In genomic region chr1:209784276-209785169, GRCh38 we compare ENCODE assay signal across 8 cellular contexts. TPM values are rescaled to one million over a fixed set of nuclear protein-coding genes. Genes with fewer than 3 reads are reported as not detected.
DNase-seq lines count a peak whose midpoint lies in the region; ATAC-seq and TF ChIP-seq lines count a peak whose summit lies in the region.

C1orf74 (minus strand) TSS chr1:209784559; CDS start chr1:209783634, 925 bp downstream.

- H3K9me3 ChIP-seq in HUES48 (ENCODE audit: control insufficient read depth, insufficient read depth, low read length) (no peaks in the 10 kb centered on the region), NT2/D1 (ENCODE audit: insufficient read depth, low read length) (no peaks in the 10 kb centered on the region), endodermal cell (ENCODE audit: control insufficient read depth, low read length) (peaks cover 10% of the 10 kb centered on the region)

- peak; percentile 99 for DNase-seq in Calu3
- peak; percentile 99 for DNase-seq in NT2/D1 (ENCODE audit: low read depth, low spot score)
- peak; percentile 100 for DNase-seq in activated CD8-positive, alpha-beta memory T cell treated with anti-CD3 and anti-CD28 coated beads, Interleukin-2, amount 50 U/mL, for 24 hours (ENCODE audit: extremely low read depth)
- peak; percentile 100 for DNase-seq in endodermal cell
- peak; percentile 99 for DNase-seq in mesendoderm
- DNase-seq in stimulated activated CD8-positive, alpha-beta memory T cell treated with anti-CD3 and anti-CD28 coated beads, Interleukin-12 subunit alpha, Interleukin-12 subunit beta, amount 100 ng/mL, for 4 hours (ENCODE audit: low read depth): peak; percentile 100

- peak within 1 kb of the TSS; percentile 82 for H3K9ac ChIP-seq in HUES48 (ENCODE audit: low read depth, low read length)
- H3K9ac ChIP-seq in NT2/D1 (ENCODE audit: insufficient read length, low read depth): peak within 1 kb of the TSS; percentile 92
- H3K9ac ChIP-seq in endodermal cell (ENCODE audit: extremely low read depth, low read length, poor library complexity, severe bottlenecking): peak within 1 kb of the TSS; percentile 90
- H3K9ac ChIP-seq in mesendoderm (ENCODE audit: low read length): peak within 1 kb of the TSS; percentile 99

- H3K27me3 ChIP-seq in HUES48 (ENCODE audit: control insufficient read depth, insufficient read depth, low read length) (no peaks in the 10 kb centered on the region), NT2/D1 (ENCODE audit: insufficient read depth, insufficient read length) (no peaks in the 10 kb centered on the region), endodermal cell (ENCODE audit: control insufficient read depth, insufficient read depth, low read length, poor library complexity, severe bottlenecking) (peaks cover 44% of the 10 kb centered on the region), mesendoderm (ENCODE audit: insufficient read depth, low read length, poor library complexity) (no peaks in the 10 kb centered on the region)

- H3K4me3 Mint-ChIP-seq in Calu3 (ENCODE audit: low read depth, unreplicated experiment) (peak within 1 kb of the TSS; percentile 89), endodermal cell (peak within 1 kb of the TSS; percentile 93)

- H3K36me3 ChIP-seq in HUES48 (ENCODE audit: control insufficient read depth, insufficient read depth, low read length) (peaks cover 18% of the 10 kb centered on the region), NT2/D1 (ENCODE audit: insufficient read depth, insufficient read length, low read length) (peaks cover 16% of the 10 kb centered on the region), endodermal cell (ENCODE audit: control insufficient read depth, insufficient read depth, low read length) (peaks cover 4% of the 10 kb centered on the region), mesendoderm (ENCODE audit: control insufficient read depth, insufficient read depth, low read length) (no peaks in the 10 kb centered on the region)

- no peaks in the 10 kb centered on the region for H3K79me2 ChIP-seq in mesendoderm (ENCODE audit: control insufficient read depth, insufficient read depth, low read length)

- H2AK5ac ChIP-seq in mesendoderm (ENCODE audit: low read length): no peak within 1 kb of the TSS

- peaks cover 38% of the 10 kb centered on the region for H3K4me1 Mint-ChIP-seq in Calu3 (ENCODE audit: low read depth, unreplicated experiment)
- peaks cover 6% of the 10 kb centered on the region for H3K4me1 Mint-ChIP-seq in endodermal cell

- H2BK15ac ChIP-seq in mesendoderm (replicated peaks; ENCODE audit: low read depth): no peak within 1 kb of the TSS

- H3K9me3 Mint-ChIP-seq in Calu3 (ENCODE audit: low read depth, unreplicated experiment): no peaks in the 10 kb centered on the region
- peaks cover 4% of the 10 kb centered on the region for H3K9me3 Mint-ChIP-seq in endodermal cell

- peak within 1 kb of the TSS; percentile 96 for H3K4me3 ChIP-seq in HUES48 (ENCODE audit: low read depth, low read length)
- H3K4me3 ChIP-seq in NT2/D1 (ENCODE audit: insufficient read length, low read depth): peak within 1 kb of the TSS; percentile 75
- H3K4me3 ChIP-seq in endodermal cell (ENCODE audit: low read length): peak within 1 kb of the TSS; percentile 99
- H3K4me3 ChIP-seq in mesendoderm (ENCODE audit: low read length): peak within 1 kb of the TSS; percentile 98

- peak within 1 kb of the TSS; percentile 99 for H4K8ac ChIP-seq in mesendoderm (ENCODE audit: low read depth, low read length)

- no peak within 1 kb of the TSS for H2BK120ac ChIP-seq in mesendoderm (ENCODE audit: low read depth, low read length)

- no peak for TF ChIP-seq CTCF in Calu3 (IDR thresholded peaks at IDR 0.05; ENCODE audit: unreplicated experiment)
- TF ChIP-seq CTCF in endodermal cell (conservative IDR thresholded peaks at IDR 0.05): no peak

- H3K4me2 ChIP-seq in mesendoderm (ENCODE audit: low read length): peak within 1 kb of the TSS; percentile 91

- H3K27ac ChIP-seq in HUES48 (ENCODE audit: low read depth, low read length): peak within 1 kb of the TSS; percentile 76
- no peak within 1 kb of the TSS for H3K27ac ChIP-seq in endodermal cell (ENCODE audit: low read depth, low read length)
- no peak within 1 kb of the TSS for H3K27ac ChIP-seq in mesendoderm (ENCODE audit: low read depth, low read length)

- ATAC-seq in GM21423 (IDR thresholded peaks at IDR 0.05; ENCODE audit: unreplicated experiment): peak; percentile 100

- intact Hi-C loops in Calu3 (cut with micrococcal nuclease; ENCODE audit: unreplicated experiment): no loop called here

- H3K27me3 Mint-ChIP-seq in Calu3 (ENCODE audit: unreplicated experiment) (no peaks in the 10 kb centered on the region), endodermal cell (ENCODE audit: insufficient read depth) (peaks cover 9% of the 10 kb centered on the region)

- H3K27ac Mint-ChIP-seq in Calu3 (ENCODE audit: unreplicated experiment): peak within 1 kb of the TSS; percentile 98
- peak within 1 kb of the TSS; percentile 96 for H3K27ac Mint-ChIP-seq in endodermal cell

- H3K23ac ChIP-seq in mesendoderm (ENCODE audit: low read length): no peak within 1 kb of the TSS

- CTCF ChIA-PET in Calu3 (lab: Charles Lee): interaction anchor here (0.8 to 1.0 kb wide), 5 partner anchors 9 to 40 kb away, joined by 3 to 8 read pairs (median 3); partner anchors contain the start of gene IRF6

- TSS peak; percentile 97 for BruUV-seq in Calu3 (replicated peaks; lab: Mats Ljungman, UMichigan)

- no peak within 1 kb of the TSS for H3K18ac ChIP-seq in mesendoderm (ENCODE audit: low read length)

- H3K36me3 Mint-ChIP-seq in Calu3 (ENCODE audit: insufficient read depth, unreplicated experiment) (peaks cover 37% of the 10 kb centered on the region), endodermal cell (ENCODE audit: low read depth) (peaks cover 41% of the 10 kb centered on the region)

- H3K79me1 ChIP-seq in mesendoderm (ENCODE audit: low read length): peaks cover 4% of the 10 kb centered on the region

- WGBS in endodermal cell (ENCODE audit: insufficient coverage in 1 of 2, insufficient read length in 1 of 2), 2 experiments: 6 to 11% methylated on average over 25 to 47 of the region's 47 CpGs
- no CpG with 5 or more reads among the region's 47 CpGs for WGBS in mesendoderm (ENCODE audit: extremely low coverage, insufficient coverage, low lambda C conversion rate)

- peak within 1 kb of the TSS; percentile 99 for H4K5ac ChIP-seq in mesendoderm (ENCODE audit: low read length)

- peak within 1 kb of the TSS; percentile 77 for H2BK5ac ChIP-seq in mesendoderm (ENCODE audit: low read length)

- peak within 1 kb of the TSS; percentile 96 for H3K56ac ChIP-seq in mesendoderm (ENCODE audit: low read length)

- H3K4me1 ChIP-seq in HUES48 (ENCODE audit: control insufficient read depth, insufficient read depth, low read length): peaks cover 4% of the 10 kb centered on the region
- no peaks in the 10 kb centered on the region for H3K4me1 ChIP-seq in NT2/D1 (ENCODE audit: insufficient read depth, insufficient read length)
- no peaks in the 10 kb centered on the region for H3K4me1 ChIP-seq in endodermal cell (ENCODE audit: control insufficient read depth, insufficient read depth, low read length)
- H3K4me1 ChIP-seq in mesendoderm (ENCODE audit: control insufficient read depth, low read depth, low read length): no peaks in the 10 kb centered on the region

- peak within 1 kb of the TSS; percentile 18 for H3K4ac ChIP-seq in mesendoderm (ENCODE audit: low read depth, low read length)

RNA-seq across cellular contexts. Expression of gene C1orf74, which starts in this region (rescaled TPM):
- total RNA-seq in Calu3 (2022) (4.9 and 5.1 TPM in 2 replicates), endodermal cell (1 to 10 TPM; 3.1 to 5.4 TPM)
- 2.8 TPM for polyA plus RNA-seq in endodermal cell (2013, experiment 1 of 2)
- 2.7 TPM for polyA plus RNA-seq in endodermal cell (2013, experiment 2 of 2)
- polyA plus RNA-seq in mesendoderm (2013, experiment 1 of 2): 1.8 TPM
- 1.7 TPM for polyA plus RNA-seq in mesendoderm (2013, experiment 2 of 2)
